ENCODE assay signal across 24 cellular contexts in genomic region chr3:191415566-191415965, GRCh38. TPM values are rescaled to one million over a fixed set of nuclear protein-coding genes. Genes with fewer than 3 reads are reported as not detected.
DNase-seq lines count a peak whose midpoint lies in the region; ATAC-seq, FAIRE-seq and TF ChIP-seq lines count a peak whose summit lies in the region.
"Had no signal": no experiment of that assay in that cellular context is flagged by ENCODE, and none has a peak within 500 bp of the region (broad histone marks: within the 10 kb centered on the region; RNA-seq: fewer than 3 reads in every experiment).

No MANE protein-coding gene starts in this region.

- ATAC-seq in T-helper 17 cell = no peak
- ATAC-seq in HG02610 (IDR thresholded peaks at IDR 0.05; ENCODE audit: unreplicated experiment) = no peak
- no peak for ATAC-seq in HG03521 (IDR thresholded peaks at IDR 0.05; ENCODE audit: unreplicated experiment)
- ATAC-seq: A549; CD8-positive, alpha-beta T cell; GM23338; HCT116 had no signal

- DNase-seq in MCF 10A (ENCODE audit: unreplicated experiment) (no peak), breast epithelium (ENCODE audit: low spot score in 2 of 2) (no peak), kidney (peak; percentile 45), T-helper 17 cell (no peak)
- DNase-seq: 8988T; ACHN; AML-193; BE2C; Caco-2; CD4-positive, CD25-positive, alpha-beta regulatory T cell; CD8-positive, alpha-beta T cell; DMS153; DND-41; H9 had no signal

- H3K36me3 ChIP-seq in breast epithelium = no peaks in the 10 kb centered on the region
- no peaks in the 10 kb centered on the region for H3K36me3 ChIP-seq in kidney (ENCODE audit: control insufficient read depth in 1 of 2, insufficient read depth in 2 of 2, low read length in 2 of 2)
- H3K36me3 ChIP-seq: BE2C had no signal

- H3K4me3 ChIP-seq in breast epithelium = no peak overlapping the region
- no peak overlapping the region for H3K4me3 ChIP-seq in kidney (ENCODE audit: low read length in 2 of 2)
- H3K4me3 ChIP-seq: A549, GM23338 had no signal

- H3K4me1 Mint-ChIP-seq in MCF 10A (ENCODE audit: insufficient read depth, unreplicated experiment) (peaks cover 12% of the 10 kb centered on the region), IgD-negative memory B cell (peaks cover 4 to 7% (median 5%) of the 10 kb centered on the region in 3 donors), T-helper 17 cell (no peaks in the 10 kb centered on the region)

- no peaks in the 10 kb centered on the region for H3K4me1 ChIP-seq in breast epithelium
- H3K4me1 ChIP-seq in kidney (ENCODE audit: control insufficient read depth in 1 of 2, insufficient read depth in 1 of 2, low read depth in 1 of 2, low read length in 2 of 2) = no peaks in the 10 kb centered on the region
- H3K4me1 ChIP-seq: A549, BE2C, Caco-2 had no signal

- TF ChIP-seq POLR2A in breast epithelium (IDR thresholded peaks at IDR 0.05) = no peak

- H3K27me3 ChIP-seq in breast epithelium = no peaks in the 10 kb centered on the region
- H3K27me3 ChIP-seq: BE2C had no signal

- H3K9me3 ChIP-seq in breast epithelium = peaks cover 0 to 1% of the 10 kb centered on the region in 2 donors
- H3K9me3 ChIP-seq in kidney (ENCODE audit: control insufficient read depth in 1 of 2, low read length in 2 of 2) = no peaks in the 10 kb centered on the region
- H3K9me3 ChIP-seq in T-helper 17 cell (ENCODE audit: control insufficient read depth, low read length, poor library complexity, severe bottlenecking) = no peaks in the 10 kb centered on the region
- H3K9me3 ChIP-seq: A549, BE2C, Caco-2 had no signal

- H3K9me3 Mint-ChIP-seq in MCF 10A (ENCODE audit: unreplicated experiment) (no peaks in the 10 kb centered on the region), IgD-negative memory B cell (peaks cover 0 to 3% (median 0%) of the 10 kb centered on the region in 3 donors)
- H3K9me3 Mint-ChIP-seq: CD8-positive, alpha-beta T cell had no signal

- CTCF ChIA-PET in MCF 10A (lab: Yijun Ruan, JAX) = interaction anchor here (0.8 to 1.4 kb wide), 5 partner anchors 582 to 1029 kb away, joined by 3 to 9 read pairs (median 6); no protein-coding TSS in a partner anchor

- POLR2A ChIA-PET in MCF 10A (lab: Yijun Ruan, JAX) = no interaction called here

- TF ChIP-seq CTCF in MCF 10A (IDR thresholded peaks at IDR 0.05; ENCODE audit: unreplicated experiment) (no peak), breast epithelium (IDR thresholded peaks at IDR 0.05) (no peak), kidney (IDR thresholded peaks at IDR 0.05; ENCODE audit: borderline replicate concordance, extremely low read depth, insufficient read depth) (no peak)

- intact Hi-C loops in MCF 10A (cut with micrococcal nuclease) (loop anchor here (10.0 kb wide), 2 partner anchors 769 to 919 kb away; no protein-coding TSS in a partner anchor), breast epithelium (cut with DNase I; ENCODE audit: low total_unique reads) (loop anchor here (5.0 kb wide), 1 partner anchor 1032 kb away; no protein-coding TSS in a partner anchor), kidney (cut with DNase I) (no loop called here)

- no peak overlapping the region for H3K4me3 Mint-ChIP-seq in MCF 10A (ENCODE audit: unreplicated experiment)
- peak overlapping the region in 1 of 4 donors; percentile 68 for H3K4me3 Mint-ChIP-seq in IgD-negative memory B cell
- H3K4me3 Mint-ChIP-seq in T-helper 17 cell = no peak overlapping the region
- H3K4me3 Mint-ChIP-seq: CD4-positive, CD25-positive, alpha-beta regulatory T cell; CD8-positive, alpha-beta T cell; GM23338; H9 had no signal

- FAIRE-seq in kidney (lab: Jason Lieb, UNC) = no peak
- FAIRE-seq: A549, G401.6, GM12892 had no signal

- H3K27ac ChIP-seq in breast epithelium (no peak overlapping the region), kidney (ENCODE audit: low read depth in 2 of 2, low read length in 2 of 2) (no peak overlapping the region)
- H3K27ac ChIP-seq: A549, C4-2B had no signal

- H3K27me3 Mint-ChIP-seq in MCF 10A (ENCODE audit: insufficient read depth, unreplicated experiment) (no peaks in the 10 kb centered on the region), IgD-negative memory B cell (peaks cover 1% of the 10 kb centered on the region), T-helper 17 cell (no peaks in the 10 kb centered on the region)
- H3K27me3 Mint-ChIP-seq: CD4-positive, CD25-positive, alpha-beta regulatory T cell had no signal

- H3K36me3 Mint-ChIP-seq in MCF 10A (ENCODE audit: insufficient read depth, unreplicated experiment) (no peaks in the 10 kb centered on the region), IgD-negative memory B cell (no peaks in the 10 kb centered on the region), T-helper 17 cell (ENCODE audit: low read depth) (no peaks in the 10 kb centered on the region)
- H3K36me3 Mint-ChIP-seq: CD4-positive, CD25-positive, alpha-beta regulatory T cell; CD8-positive, alpha-beta T cell had no signal

- H3K9ac ChIP-seq in kidney (ENCODE audit: low read length in 2 of 2) = no peak overlapping the region

- BruUV-seq in MCF 10A (replicated peaks; lab: Mats Ljungman, UMichigan) = no TSS peak

- H3K27ac Mint-ChIP-seq in MCF 10A (ENCODE audit: low read depth, unreplicated experiment) (peak overlapping the region; percentile 6), IgD-negative memory B cell (peak overlapping the region in 2 of 3 donors; percentile 47 to 56), T-helper 17 cell (no peak overlapping the region)
- H3K27ac Mint-ChIP-seq: CD4-positive, CD25-positive, alpha-beta regulatory T cell; CD8-positive, alpha-beta T cell; GM23338 had no signal

RNA-seq across cellular contexts. Expression of gene PYDC2, which starts 45.4 kb away (rescaled TPM):
- total RNA-seq in MCF 10A (2022) = not detected in 2 replicates
- not detected for total RNA-seq in breast epithelium
- not detected for polyA plus RNA-seq in IgD-negative memory B cell
- total RNA-seq in kidney = not detected
- polyA plus RNA-seq in kidney (ENCODE audit: insufficient read depth, low read depth, low replicate concordance) = not detected
- total RNA-seq in T-helper 17 cell = not detected
- total RNA-seq: Caco-2; CD4-positive, CD25-positive, alpha-beta regulatory T cell; CD8-positive, alpha-beta T cell; GM23338; H4; H9 had no signal
- polyA plus RNA-seq: A549; CD4-positive, CD25-positive, alpha-beta regulatory T cell; GM23338 had no signal
